18 cellular contexts compared by ENCODE assay signal in the genomic region with DNA sequence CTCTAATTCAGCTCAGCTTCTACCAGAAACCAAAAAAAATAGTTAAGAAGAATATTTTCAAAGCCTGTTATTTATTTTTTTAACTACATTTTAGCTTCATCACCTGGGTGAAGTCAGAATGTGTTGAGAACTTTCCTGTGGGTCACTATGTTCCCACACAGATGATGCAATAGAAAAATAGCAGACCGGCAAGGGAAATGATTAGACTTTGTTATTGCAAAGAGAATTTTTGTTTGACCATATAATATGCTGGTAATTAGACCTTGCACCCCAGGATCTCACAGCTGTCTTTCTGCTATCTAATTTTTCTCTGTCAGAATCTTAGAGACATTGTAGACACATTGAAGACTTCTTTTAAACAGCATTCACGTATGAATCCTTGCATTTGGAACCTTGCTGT.
DNase-seq lines count a peak whose midpoint lies in the region; TF ChIP-seq lines count a peak whose summit lies in the region.
"Had no signal": no experiment of that assay in that cellular context is flagged by ENCODE, and none has a peak within 500 bp of the region (broad histone marks: within the 10 kb centered on the region; RNA-seq: fewer than 3 reads in every experiment).

No MANE protein-coding gene starts in this region.

- H3K4me1 ChIP-seq in breast epithelium (no peaks in the 10 kb centered on the region), SJCRH30 (peaks cover 28% of the 10 kb centered on the region), HAP-1 (no peaks in the 10 kb centered on the region)
- H3K4me1 ChIP-seq: BLaER1, Caco-2 had no signal

- no peak overlapping the region for H3K4me3 Mint-ChIP-seq in MCF 10A (ENCODE audit: unreplicated experiment)
- no peak overlapping the region for H3K4me3 Mint-ChIP-seq in glutamatergic neuron (ENCODE audit: unreplicated experiment)
- H3K4me3 Mint-ChIP-seq: CD8-positive, alpha-beta memory T cell; HFFc6 had no signal

- H3K9me3 ChIP-seq in breast epithelium (no peaks in the 10 kb centered on the region), SJCRH30 (replicated peaks) (0 out of 2 replicates have a peak, but pooled peaks cover 3% of the 10 kb centered on the region), HAP-1 (no peaks in the 10 kb centered on the region)
- H3K9me3 ChIP-seq: BLaER1, Caco-2 had no signal

- H3K4me3 ChIP-seq in breast epithelium (no peak overlapping the region), SJCRH30 (peak overlapping the region; percentile 17), choroid plexus epithelial cell (ENCODE audit: low read depth, low read length) (no peak overlapping the region), skeletal muscle cell (ENCODE audit: low read depth, low read length) (no peak overlapping the region), HAP-1 (no peak overlapping the region)
- H3K4me3 ChIP-seq: BLaER1 had no signal

- H3K27ac ChIP-seq in breast epithelium (no peak overlapping the region), SJCRH30 (peak overlapping the region; percentile 63)
- H3K27ac ChIP-seq: BLaER1, HL-60 had no signal

- H3K4me1 Mint-ChIP-seq in MCF 10A (ENCODE audit: insufficient read depth, unreplicated experiment) = no peaks in the 10 kb centered on the region
- no peaks in the 10 kb centered on the region for H3K4me1 Mint-ChIP-seq in glutamatergic neuron (ENCODE audit: low read depth, unreplicated experiment)
- H3K4me1 Mint-ChIP-seq: CD8-positive, alpha-beta memory T cell had no signal

- in situ Hi-C loops in HAP-1 (cut with MboI; ENCODE audit: low sequenced_read_pairs) = no loop called here

- H3K27ac Mint-ChIP-seq in MCF 10A (ENCODE audit: low read depth, unreplicated experiment) (peak overlapping the region; percentile 32), glutamatergic neuron (ENCODE audit: unreplicated experiment) (no peak overlapping the region)
- H3K27ac Mint-ChIP-seq: CD8-positive, alpha-beta memory T cell; HFFc6 had no signal

- POLR2A ChIA-PET in MCF 10A (lab: Yijun Ruan, JAX) = no interaction called here

- H3K9me3 Mint-ChIP-seq in MCF 10A (ENCODE audit: unreplicated experiment) = no peaks in the 10 kb centered on the region
- H3K9me3 Mint-ChIP-seq in glutamatergic neuron (ENCODE audit: unreplicated experiment) = no peaks in the 10 kb centered on the region
- H3K9me3 Mint-ChIP-seq: HFFc6 had no signal

- H3K36me3 ChIP-seq in breast epithelium (no peaks in the 10 kb centered on the region), SJCRH30 (no peaks in the 10 kb centered on the region), HAP-1 (replicated peaks) (no peaks in the 10 kb centered on the region)
- H3K36me3 ChIP-seq: BLaER1 had no signal

- H3K27me3 ChIP-seq in breast epithelium = no peaks in the 10 kb centered on the region
- no peaks in the 10 kb centered on the region for H3K27me3 ChIP-seq in SJCRH30
- no peaks in the 10 kb centered on the region for H3K27me3 ChIP-seq in HAP-1 (ENCODE audit: low read depth)
- H3K27me3 ChIP-seq: BLaER1 had no signal

- peak; percentile 14 for DNase-seq in MCF 10A (ENCODE audit: unreplicated experiment)
- no peak for DNase-seq in breast epithelium (ENCODE audit: low spot score in 2 of 2)
- peak; percentile 29 to 74 for DNase-seq in SJCRH30
- DNase-seq in choroid plexus epithelial cell (ENCODE audit: low read depth) = peak; percentile 95
- peak; percentile 24 for DNase-seq in skeletal muscle cell (ENCODE audit: low read depth)
- DNase-seq in glutamatergic neuron = no peak
- no peak for DNase-seq in activated T-cell treated with anti-CD3 and anti-CD28 coated beads for 4 hours
- no peak for DNase-seq in HAP-1 (ENCODE audit: low spot score in 2 of 2)
- DNase-seq: 8988T; AML-193; Caco-2; CD8-positive, alpha-beta memory T cell; DND-41; GF-D8; HCEC 1CT; HFFc6 had no signal

- BruUV-seq in MCF 10A (replicated peaks; lab: Mats Ljungman, UMichigan) = no TSS peak

- CTCF ChIA-PET in MCF 10A (lab: Yijun Ruan, JAX) = no interaction called here

- intact Hi-C loops in MCF 10A (cut with micrococcal nuclease) (no loop called here), breast epithelium (cut with DNase I; ENCODE audit: low total_unique reads) (no loop called here)

- TF ChIP-seq CTCF in MCF 10A (IDR thresholded peaks at IDR 0.05; ENCODE audit: unreplicated experiment) (no peak), breast epithelium (IDR thresholded peaks at IDR 0.05) (no peak), choroid plexus epithelial cell (conservative IDR thresholded peaks at IDR 0.05; ENCODE audit: low read depth, low read length) (no peak), glutamatergic neuron (IDR thresholded peaks at IDR 0.05; ENCODE audit: partially characterized antibody, unreplicated experiment) (no peak)

- H3K27me3 Mint-ChIP-seq in MCF 10A (ENCODE audit: insufficient read depth, unreplicated experiment) (no peaks in the 10 kb centered on the region), glutamatergic neuron (ENCODE audit: unreplicated experiment) (no peaks in the 10 kb centered on the region)
- H3K27me3 Mint-ChIP-seq: CD8-positive, alpha-beta memory T cell had no signal

- TF ChIP-seq POLR2A in breast epithelium (IDR thresholded peaks at IDR 0.05) = no peak

- no peaks in the 10 kb centered on the region for H3K36me3 Mint-ChIP-seq in MCF 10A (ENCODE audit: insufficient read depth, unreplicated experiment)
- no peaks in the 10 kb centered on the region for H3K36me3 Mint-ChIP-seq in glutamatergic neuron (ENCODE audit: unreplicated experiment)
- H3K36me3 Mint-ChIP-seq: CD8-positive, alpha-beta memory T cell had no signal

Comparison
In these comparisons a context has a peak if more than half of its experiments do, and no peak if none do; other contexts are left out.
1. DNase-seq: peak in MCF 10A (single experiment), SJCRH30 (2 of 2), choroid plexus epithelial cell (single experiment) and skeletal muscle cell (single experiment); none in breast epithelium (0 of 2), glutamatergic neuron (single experiment), activated T-cell treated with anti-CD3 and anti-CD28 coated beads for 4 hours (single experiment) and HAP-1 (0 of 2).